ENCODE assay signal across 21 cellular contexts in the genomic region with DNA sequence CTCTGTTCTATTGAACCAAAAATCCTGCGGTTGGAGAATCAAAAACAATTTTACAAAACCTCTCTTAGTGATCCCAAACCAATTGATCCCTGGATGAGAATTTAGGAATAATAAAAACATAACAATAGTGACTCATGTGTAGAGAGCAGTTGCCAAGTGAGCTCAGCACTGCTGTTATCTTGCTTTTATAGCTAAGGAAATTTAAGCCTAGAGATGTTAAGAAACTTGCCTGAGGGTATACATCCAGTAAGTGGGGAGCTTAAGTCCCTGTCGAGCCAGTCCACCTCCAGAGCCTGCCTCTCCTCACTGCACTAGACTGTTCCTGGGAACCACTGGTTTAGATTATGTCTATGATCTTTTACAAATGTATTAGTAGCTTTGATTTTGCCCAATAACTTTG.
"Had no signal": no experiment of that assay in that cellular context is flagged by ENCODE, and none has a peak within 500 bp of the region (broad histone marks: within the 10 kb centered on the region; RNA-seq: fewer than 3 reads in every experiment).

No MANE protein-coding gene starts in this region.

- H3K36me3 Mint-ChIP-seq: activated CD4-positive, alpha-beta memory T cell treated with anti-CD3 and anti-CD28 coated beads for 36 hours; activated naive CD8-positive, alpha-beta T cell treated with anti-CD3 and anti-CD28 coated beads for 36 hours; brain; natural killer cell treated with Interleukin-12 subunit alpha and Interleukin-12 subunit beta and Interleukin-15 and Interleukin-18, amount 100 ng/mL, for 72 hours had no signal

- H3K4me1 Mint-ChIP-seq: activated naive CD8-positive, alpha-beta T cell treated with anti-CD3 and anti-CD28 coated beads for 36 hours had no signal

- H3K36me3 ChIP-seq: gastrocnemius medialis, left ventricle myocardium inferior, upper lobe of left lung had no signal

- H3K27ac Mint-ChIP-seq: activated CD4-positive, alpha-beta memory T cell treated with anti-CD3 and anti-CD28 coated beads for 36 hours; activated naive CD8-positive, alpha-beta T cell treated with anti-CD3 and anti-CD28 coated beads for 36 hours; brain; dendritic cell treated with granulocyte-macrophage colony-stimulating factor and Interleukin-4, amounts not matched to agents 40 ng/mL and 50 ng/mL, for 4 days; natural killer cell treated with Interleukin-12 subunit alpha and Interleukin-12 subunit beta and Interleukin-15 and Interleukin-18, amount 100 ng/mL, for 72 hours had no signal

- DNase-seq: activated CD4-positive, alpha-beta memory T cell treated with anti-CD3 and anti-CD28 coated beads for 36 hours; activated CD4-positive, alpha-beta T cell treated with anti-CD3 and anti-CD28 coated beads for 48 hours; activated naive CD4-positive, alpha-beta T cell treated with Interleukin-2 at 50 U/mL for 16 hours; activated naive CD8-positive, alpha-beta T cell treated with anti-CD3 and anti-CD28 coated beads for 36 hours; activated T-cell treated with anti-CD3 and anti-CD28 coated beads, Interleukin-2, amount 50 U/mL, for 48 hours; amniotic stem cell; caudate nucleus; effector CD4-positive, alpha-beta T cell; erythroblast; gastrocnemius medialis; hippocampal formation; kidney glomerular epithelial cell; left ventricle myocardium inferior; stimulated activated CD4-positive, alpha-beta T cell treated with anti-CD3 and anti-CD28 coated beads, Interleukin-4, amount 100 ng/mL, for 24 hours; stimulated activated naive CD4-positive, alpha-beta T cell treated with Interleukin-2 at 50 U/mL for 16 hours; SW 1271; T-helper 2 cell; upper lobe of left lung had no signal

- H3K4me1 ChIP-seq: gastrocnemius medialis, left ventricle myocardium inferior, upper lobe of left lung had no signal

- ATAC-seq: gastrocnemius medialis; natural killer cell treated with Interleukin-12 subunit alpha and Interleukin-12 subunit beta and Interleukin-15 and Interleukin-18, amount 100 ng/mL, for 72 hours had no signal

- H3K27ac ChIP-seq: gastrocnemius medialis, left ventricle myocardium inferior, upper lobe of left lung had no signal

- H3K27me3 Mint-ChIP-seq: activated naive CD8-positive, alpha-beta T cell treated with anti-CD3 and anti-CD28 coated beads for 36 hours; dendritic cell treated with granulocyte-macrophage colony-stimulating factor and Interleukin-4, amounts not matched to agents 40 ng/mL and 50 ng/mL, for 4 days had no signal

- H3K4me3 ChIP-seq: gastrocnemius medialis, left ventricle myocardium inferior, upper lobe of left lung had no signal

- H3K9me3 Mint-ChIP-seq: activated CD4-positive, alpha-beta memory T cell treated with anti-CD3 and anti-CD28 coated beads for 36 hours; activated naive CD8-positive, alpha-beta T cell treated with anti-CD3 and anti-CD28 coated beads for 36 hours; natural killer cell treated with Interleukin-12 subunit alpha and Interleukin-12 subunit beta and Interleukin-15 and Interleukin-18, amount 100 ng/mL, for 72 hours had no signal

- H3K4me3 Mint-ChIP-seq: activated CD4-positive, alpha-beta memory T cell treated with anti-CD3 and anti-CD28 coated beads for 36 hours; activated naive CD8-positive, alpha-beta T cell treated with anti-CD3 and anti-CD28 coated beads for 36 hours; brain; dendritic cell treated with granulocyte-macrophage colony-stimulating factor and Interleukin-4, amounts not matched to agents 40 ng/mL and 50 ng/mL, for 4 days; natural killer cell treated with Interleukin-12 subunit alpha and Interleukin-12 subunit beta and Interleukin-15 and Interleukin-18, amount 100 ng/mL, for 72 hours had no signal

- H3K9me3 ChIP-seq: gastrocnemius medialis, left ventricle myocardium inferior, upper lobe of left lung had no signal

- H3K27me3 ChIP-seq: gastrocnemius medialis, upper lobe of left lung had no signal
